Comparison of ENCODE assay signal across 8 cellular contexts in genomic region chr9:113343732-113344231, GRCh38. TPM values are rescaled to one million over a fixed set of nuclear protein-coding genes. Genes with fewer than 3 reads are reported as not detected.
A peak's percentile ranks its signal among the peaks of the same experiment; 100 is the strongest.
DNase-seq lines count a peak whose midpoint lies in the region; ATAC-seq and TF ChIP-seq lines count a peak whose summit lies in the region.

No MANE protein-coding gene starts in this region.

- 13 to 33% methylated on average over 1 of the region's 1 CpG for WGBS in tibial nerve, 2 donors

- TF ChIP-seq POLR2A in tibial nerve (IDR thresholded peaks at IDR 0.05): no peak

- ATAC-seq in left colon: peak; percentile 45
- no peak for ATAC-seq in HG03469 (IDR thresholded peaks at IDR 0.05; ENCODE audit: unreplicated experiment)
- no peak for ATAC-seq in HG02840 (IDR thresholded peaks at IDR 0.05; ENCODE audit: low FRiP score, unreplicated experiment)

- intact Hi-C loops in left colon (cut with DNase I, micrococcal nuclease): no loop called here

- TF ChIP-seq CTCF in astrocyte of the spinal cord (IDR thresholded peaks at IDR 0.05; ENCODE audit: low read depth, low read length): no peak
- no peak for TF ChIP-seq CTCF in tibial nerve (IDR thresholded peaks at IDR 0.05)

- H3K36me3 ChIP-seq in tibial nerve: no peaks in the 10 kb centered on the region

- DNase-seq in EH (ENCODE audit: low read depth) (peak; percentile 83), NCI-H2029 treated with DMSO at 0.1 percent for 48 hours (lab: John Stamatoyannopoulos, UW) (peak; percentile 96), astrocyte of the spinal cord (ENCODE audit: low read depth, low spot score) (peak; percentile 10), left colon (peak; percentile 88 to 93), tibial nerve (ENCODE audit: low spot score in 2 of 2) (peak; percentile 52 to 77), DMS114 treated with DMSO at 0.1 percent for 48 hours (lab: John Stamatoyannopoulos, UW; ENCODE audit: unreplicated experiment) (no peak)

- H3K4me3 ChIP-seq in astrocyte of the spinal cord (ENCODE audit: low read depth, low read length) (no peak overlapping the region), tibial nerve (no peak overlapping the region)

- H3K4me1 ChIP-seq in tibial nerve: peaks cover 0 to 25% (median 11%) of the 10 kb centered on the region in 4 donors

- in situ Hi-C loops in astrocyte of the spinal cord (cut with HindIII; ENCODE audit: low sequenced_read_pairs): no loop called here

- H3K27me3 ChIP-seq in tibial nerve: no peaks in the 10 kb centered on the region

- H3K9me3 ChIP-seq in tibial nerve: no peaks in the 10 kb centered on the region

- TF ChIP-seq EP300 in tibial nerve (IDR thresholded peaks at IDR 0.05): peak in 1 of 2 donors; percentile 51

- peak overlapping the region in 3 of 4 donors; percentile 40 to 86 (median 80) for H3K27ac ChIP-seq in tibial nerve

RNA-seq across cellular contexts. Expression of gene WDR31, which starts 3.7 kb away (rescaled TPM):
- 1 to 10 TPM; 3.0 to 3.6 TPM for total RNA-seq in left colon
- total RNA-seq in tibial nerve: 1 to 10 TPM in 3 of 4 donors, under 1 TPM in 1; 0.60 to 2.8 (median 1.4) TPM

RNA-seq across cellular contexts. Expression of gene BSPRY, which starts 5.6 kb away (rescaled TPM):
- total RNA-seq in left colon: 10 to 100 TPM; 32.6 to 39.9 TPM
- under 1 TPM in 3 of 4 donors, not detected in 1; 0.21 to 0.59 (median 0.30) TPM for total RNA-seq in tibial nerve

RNA-seq across cellular contexts. Expression of gene HDHD3, which starts 33.0 kb away (rescaled TPM):
- total RNA-seq in left colon (100 to 1,000 TPM; 143 to 156 TPM), tibial nerve (10 to 100 TPM; 19.7 to 53.5 (median 25.7) TPM)

RNA-seq across cellular contexts. Expression of gene RNF183, which starts 40.6 kb away (rescaled TPM):
- total RNA-seq in left colon (1 to 10 TPM in 1 of 2 donors, under 1 TPM in 1; 0.85 to 1.3 TPM), tibial nerve (under 1 TPM in 1 of 4 donors, not detected in 3; 0.20 TPM)

RNA-seq across cellular contexts. Expression of gene ALAD, which starts 57.3 kb away (rescaled TPM):
- total RNA-seq in left colon: 10 to 100 TPM; 58.8 to 64.1 TPM
- 10 to 100 TPM; 36.3 to 80.4 (median 46.8) TPM for total RNA-seq in tibial nerve

Comparison
In these comparisons a context has a peak if more than half of its experiments do, and no peak if none do; other contexts are left out.
1. RNA of gene BSPRY, which starts 5.6 kb away (total RNA-seq): 32.6 to 39.9 TPM in left colon; 0.21 to 0.59 TPM in tibial nerve; every median in the first group is over 10 times any median in the second.